Comparison of ENCODE assay signal across 8 cellular contexts in the genomic region with DNA sequence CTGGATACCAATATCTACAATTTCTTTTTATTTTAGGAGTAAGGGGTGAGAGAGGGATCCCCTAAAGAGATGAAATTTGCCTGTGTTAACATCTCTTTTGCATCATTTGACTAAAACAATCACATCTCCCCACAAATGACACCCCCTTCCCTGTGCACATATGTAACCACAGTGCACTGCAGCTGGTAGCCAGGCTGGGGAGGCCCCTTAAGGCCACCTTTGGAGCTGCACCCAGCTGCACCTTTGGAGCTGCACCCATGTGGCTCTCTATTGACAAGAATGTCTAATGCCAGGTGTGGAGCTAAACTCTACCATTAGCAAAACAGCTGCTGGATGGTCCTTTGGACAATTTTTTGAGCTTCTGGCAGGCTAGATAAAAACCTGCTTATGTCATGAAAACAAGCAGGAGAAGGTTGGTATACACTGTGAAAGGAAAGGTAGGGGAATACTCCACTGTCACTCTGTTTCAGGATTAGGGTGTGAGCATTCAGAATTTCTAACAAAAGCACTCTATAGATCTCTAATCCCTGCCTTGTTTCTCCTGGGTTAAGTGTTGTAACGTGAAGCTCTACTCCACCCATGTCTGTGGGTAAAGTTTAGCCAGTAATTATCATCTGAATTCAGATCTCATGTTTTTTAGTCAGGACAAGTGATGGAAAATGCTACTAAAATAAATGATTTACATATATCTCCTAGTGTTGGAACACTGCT. TPM values are rescaled to one million over a fixed set of nuclear protein-coding genes. Genes with fewer than 3 reads are reported as not detected.
DNase-seq lines count a peak whose midpoint lies in the region; TF ChIP-seq lines count a peak whose summit lies in the region.

No MANE protein-coding gene starts in this region.

- TF ChIP-seq CTCF in H9 (conservative IDR thresholded peaks at IDR 0.05) (peak; percentile 60), stomach (IDR thresholded peaks at IDR 0.05) (peak in 2 of 7 experiments; percentile 12 to 24)

- H3K79me2 ChIP-seq in H9 (ENCODE audit: insufficient read depth, low read length) = no peaks in the 10 kb centered on the region

- H2BK5ac ChIP-seq in H9 (ENCODE audit: insufficient read length, low read length) = no peak overlapping the region

- H3K79me1 ChIP-seq in H9 (ENCODE audit: insufficient read depth, low read depth, low read length, poor library complexity, severe bottlenecking) = no peaks in the 10 kb centered on the region

- no peak overlapping the region for H2BK120ac ChIP-seq in H9 (ENCODE audit: low read depth, low read length, poor library complexity, severe bottlenecking)

- H4K5ac ChIP-seq in H9 (ENCODE audit: insufficient read length, low read depth, low read length) = no peak overlapping the region

- intact Hi-C loops in stomach (cut with DNase I; ENCODE audit: low total_unique reads) = no loop called here

- DNase-seq in activated T-cell treated with anti-CD3 and anti-CD28 coated beads, Interleukin-2, amount 50 U/mL, for 1 hour = peak; percentile 18
- no peak for DNase-seq in activated T-cell treated with anti-CD3 and anti-CD28 coated beads, Interleukin-2, amount 50 U/mL, for 24 hours
- DNase-seq in H9 = peak; percentile 53
- DNase-seq in NCI-H510A (lab: John Stamatoyannopoulos, UW) = peak; percentile 1
- DNase-seq in germinal center (ENCODE audit: low spot score) = peak; percentile 19
- no peak for DNase-seq in NCI-H2029 (lab: John Stamatoyannopoulos, UW)
- DNase-seq in stomach = no peak
- DNase-seq in effector memory CD4-positive, alpha-beta T cell = no peak

- no CpG with 5 or more reads among the region's 1 CpG for WGBS in H9 (ENCODE audit: extremely low coverage, insufficient read length, low lambda C conversion rate)
- WGBS in stomach, 5 donors = 41 to 71% (median 58%) methylated on average over 1 of the region's 1 CpG

- no peak overlapping the region for H2AK5ac ChIP-seq in H9 (ENCODE audit: insufficient read length, low read length)

- H3K27me3 ChIP-seq in H9 (ENCODE audit: insufficient read depth, low read length) (no peaks in the 10 kb centered on the region), stomach (no peaks in the 10 kb centered on the region)
- no peaks in the 10 kb centered on the region for H3K27me3 ChIP-seq in effector memory CD4-positive, alpha-beta T cell (replicated peaks; ENCODE audit: control insufficient read depth, insufficient read depth, low read length, poor library complexity, severe bottlenecking)

- H3K14ac ChIP-seq in H9 (ENCODE audit: insufficient read depth, low read length) = no peak overlapping the region

- H2BK20ac ChIP-seq in H9 (ENCODE audit: low read depth, low read length, poor library complexity, severe bottlenecking) = no peak overlapping the region

- no peak overlapping the region for H2AFZ ChIP-seq in H9 (ENCODE audit: low read length)

- no peak overlapping the region for H3K23ac ChIP-seq in H9 (ENCODE audit: insufficient read length, low read depth, low read length)

- peaks cover 0 to 5% (median 0%) of the 10 kb centered on the region in 4 donors for H3K36me3 ChIP-seq in stomach
- no peaks in the 10 kb centered on the region for H3K36me3 ChIP-seq in effector memory CD4-positive, alpha-beta T cell (ENCODE audit: control insufficient read depth, insufficient read depth, low read length)

- H3K18ac ChIP-seq in H9 (ENCODE audit: insufficient read length, low read depth, low read length) = no peak overlapping the region

- no peak overlapping the region for H3K9ac ChIP-seq in H9 (ENCODE audit: extremely low read depth, insufficient read length, low read length)

- no peak overlapping the region for H2BK12ac ChIP-seq in H9 (ENCODE audit: insufficient read length, low read depth, low read length)

- no peaks in the 10 kb centered on the region for H3K36me3 Mint-ChIP-seq in activated T-cell treated with anti-CD3 and anti-CD28 coated beads, Interleukin-2, amount 50 U/mL, for 24 hours (ENCODE audit: low read depth)
- H3K36me3 Mint-ChIP-seq in H9 (ENCODE audit: insufficient read depth in 1 of 3, low read depth in 3 of 3) = no peaks in the 10 kb centered on the region; a peak in 1 of 7 replicates

- no peak overlapping the region for H3K27ac Mint-ChIP-seq in activated T-cell treated with anti-CD3 and anti-CD28 coated beads, Interleukin-2, amount 50 U/mL, for 24 hours
- H3K27ac Mint-ChIP-seq in H9 = 0 out of 7 replicates have a peak overlapping the region, but pooled peaks of 1 of the 3 experiments have one; percentile 0

- TF ChIP-seq POLR2A in stomach (IDR thresholded peaks at IDR 0.05) = no peak

- H3K4me3 ChIP-seq in stomach = no peak overlapping the region
- no peak overlapping the region for H3K4me3 ChIP-seq in effector memory CD4-positive, alpha-beta T cell (ENCODE audit: insufficient read depth, low read depth, low read length, poor library complexity, severe bottlenecking)

- H3K4me3 Mint-ChIP-seq in activated T-cell treated with anti-CD3 and anti-CD28 coated beads, Interleukin-2, amount 50 U/mL, for 24 hours = no peak overlapping the region
- no peak overlapping the region for H3K4me3 Mint-ChIP-seq in H9

- no peak for TF ChIP-seq EP300 in stomach (IDR thresholded peaks at IDR 0.05)

- H3K27ac ChIP-seq in H9 (ENCODE audit: insufficient read length, low read depth, low read length) (no peak overlapping the region), stomach (peak overlapping the region in 2 of 5 donors; percentile 2 to 6)
- H3K27ac ChIP-seq in effector memory CD4-positive, alpha-beta T cell (ENCODE audit: insufficient read depth, low read length, poor library complexity, severe bottlenecking) = no peak overlapping the region

- H3K9me3 ChIP-seq in H9 (ENCODE audit: control insufficient read depth, low read depth, low read length) = no peaks in the 10 kb centered on the region
- no peaks in the 10 kb centered on the region for H3K9me3 ChIP-seq in stomach
- no peaks in the 10 kb centered on the region for H3K9me3 ChIP-seq in effector memory CD4-positive, alpha-beta T cell (ENCODE audit: control insufficient read depth, low read length)

- no peaks in the 10 kb centered on the region for H3K9me3 Mint-ChIP-seq in activated T-cell treated with anti-CD3 and anti-CD28 coated beads, Interleukin-2, amount 50 U/mL, for 24 hours
- H3K9me3 Mint-ChIP-seq in H9 = no peaks in the 10 kb centered on the region

- H3K4me1 ChIP-seq in H9 (ENCODE audit: insufficient read depth, low read length) = no peaks in the 10 kb centered on the region
- peaks cover 0 to 29% (median 10%) of the 10 kb centered on the region in 4 donors for H3K4me1 ChIP-seq in stomach
- H3K4me1 ChIP-seq in effector memory CD4-positive, alpha-beta T cell (ENCODE audit: control insufficient read depth, insufficient read depth, low read length, poor library complexity, severe bottlenecking) = no peaks in the 10 kb centered on the region

- H3T11ph ChIP-seq in H9 (ENCODE audit: low read length) = no peak overlapping the region

- no peak overlapping the region for H2BK15ac ChIP-seq in H9 (ENCODE audit: low read depth, low read length)

- no peaks in the 10 kb centered on the region for H4K20me1 ChIP-seq in H9 (ENCODE audit: control insufficient read depth, insufficient read depth, insufficient read length)

- H3K27me3 Mint-ChIP-seq in activated T-cell treated with anti-CD3 and anti-CD28 coated beads, Interleukin-2, amount 50 U/mL, for 24 hours = no peaks in the 10 kb centered on the region
- H3K27me3 Mint-ChIP-seq in H9 (ENCODE audit: low read depth) = no peaks in the 10 kb centered on the region

- H3K56ac ChIP-seq in H9 (ENCODE audit: insufficient read length, low read depth, low read length) = no peak overlapping the region

- peaks cover 11% of the 10 kb centered on the region for H3K4me1 Mint-ChIP-seq in activated T-cell treated with anti-CD3 and anti-CD28 coated beads, Interleukin-2, amount 50 U/mL, for 24 hours (ENCODE audit: low read depth)
- H3K4me1 Mint-ChIP-seq in H9 = peaks cover 18 to 25% of the 10 kb centered on the region in 2 experiments

- H3K23me2 ChIP-seq in H9 (ENCODE audit: insufficient read length, low read depth, low read length, poor library complexity, severe bottlenecking) = no peaks in the 10 kb centered on the region

- no peak overlapping the region for H3K4me2 ChIP-seq in H9 (ENCODE audit: insufficient read depth, insufficient read length, low read length)

- no peak overlapping the region for H3K4ac ChIP-seq in H9 (ENCODE audit: low read depth, low read length)

- no peak overlapping the region for H4K91ac ChIP-seq in H9 (ENCODE audit: insufficient read length, low read depth, low read length)

- no peak overlapping the region for H4K8ac ChIP-seq in H9 (replicated peaks; ENCODE audit: insufficient read length, low read depth, low read length)

RNA-seq across cellular contexts. Expression of gene TFG, which starts 52.1 kb away (rescaled TPM):
- total RNA-seq in H9 (2021) = 80.7 and 81.9 TPM in 2 replicates
- 10 to 100 TPM; 15.8 to 90.9 (median 39.7) TPM for total RNA-seq in stomach
- 10 to 100 TPM; 52.6 to 57.9 (median 54.4) TPM for polyA plus RNA-seq in stomach

Comparison
In these comparisons a context has a peak if more than half of its experiments do, and no peak if none do; other contexts are left out.
1. DNase-seq: peak in activated T-cell treated with anti-CD3 and anti-CD28 coated beads, Interleukin-2, amount 50 U/mL, for 1 hour (single experiment), H9 (single experiment), NCI-H510A (single experiment) and germinal center (single experiment); none in activated T-cell treated with anti-CD3 and anti-CD28 coated beads, Interleukin-2, amount 50 U/mL, for 24 hours (single experiment), NCI-H2029 (single experiment), stomach (single experiment) and effector memory CD4-positive, alpha-beta T cell (0 of 3).